Comparison of ENCODE assay signal across 9 cellular contexts in the genomic region with DNA sequence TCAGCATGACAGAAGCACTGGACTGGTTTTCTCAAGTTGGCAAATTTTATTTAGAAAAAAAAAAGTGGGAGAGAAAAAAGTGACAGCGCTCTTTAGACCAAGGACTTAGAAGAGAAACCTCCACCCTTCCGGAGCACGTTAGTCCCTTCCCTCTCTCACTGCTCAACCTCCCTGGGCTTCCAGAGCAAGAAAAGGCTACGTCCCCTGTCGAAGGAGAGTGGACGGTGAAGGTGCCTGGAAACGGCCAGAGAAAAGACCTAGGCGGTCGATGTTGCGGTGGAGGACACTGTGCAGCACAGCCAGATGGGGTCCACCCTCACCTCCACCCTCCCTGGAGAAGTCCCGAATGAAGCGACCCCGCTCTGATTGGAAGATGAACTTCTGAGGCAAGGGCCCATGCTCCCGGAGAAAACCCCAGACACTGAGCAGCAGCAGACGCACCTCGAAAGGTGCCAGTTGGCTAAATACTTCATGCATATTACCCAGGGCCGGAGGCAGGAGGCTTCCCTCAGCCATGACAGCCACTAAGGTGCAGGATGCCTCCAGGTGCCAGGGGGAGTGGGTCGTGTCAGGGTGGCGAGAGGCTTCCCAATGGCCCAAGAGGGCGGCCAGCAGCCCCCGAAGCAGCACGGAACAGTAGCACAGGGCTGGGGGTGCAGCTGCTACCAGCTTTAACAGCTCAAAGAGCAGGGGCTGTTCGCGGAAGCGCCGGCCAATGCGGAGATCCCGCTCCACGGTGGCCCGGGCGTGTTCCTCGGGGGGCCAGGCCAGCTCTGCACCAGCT. TPM values are rescaled to one million over a fixed set of nuclear protein-coding genes. Genes with fewer than 3 reads are reported as not detected.
DNase-seq lines count a peak whose midpoint lies in the region; ATAC-seq and TF ChIP-seq lines count a peak whose summit lies in the region.
"Had no signal": no experiment of that assay in that cellular context is flagged by ENCODE, and none has a peak within 500 bp of the region (broad histone marks: within the 10 kb centered on the region; RNA-seq: fewer than 3 reads in every experiment).

No MANE protein-coding gene starts in this region.

- DNase-seq in HFFc6 (no peak), COLO829 (ENCODE audit: low spot score) (no peak), SW 1271 (lab: John Stamatoyannopoulos, UW) (no peak)
- DNase-seq in stimulated activated effector memory CD8-positive, alpha-beta T cell treated with anti-CD3 and anti-CD28 coated beads, Interleukin-12 subunit alpha, Interleukin-12 subunit beta, amount 100 ng/mL, for 72 hours (ENCODE audit: low spot score in 2 of 2), result no peak

- H3K27me3 Mint-ChIP-seq in HFFc6 (ENCODE audit: insufficient read depth), result peaks cover 2% of the 10 kb centered on the region; the same call in 1 of the 2 replicates

- H3K4me3 ChIP-seq in iPS-20b (ENCODE audit: low read length), result peak overlapping the region; percentile 44; the same call in 1 of the 2 replicates

- H3K9me3 ChIP-seq in iPS-20b (ENCODE audit: insufficient read depth, low read depth, low read length), result no peaks in the 10 kb centered on the region
- H3K9me3 ChIP-seq: mucosa of descending colon had no signal

- ATAC-seq in stimulated activated effector memory CD8-positive, alpha-beta T cell treated with anti-CD3 and anti-CD28 coated beads, Interleukin-12 subunit alpha, Interleukin-12 subunit beta, amount 100 ng/mL, for 72 hours, result no peak
- no peak for ATAC-seq in GM18870 (IDR thresholded peaks at IDR 0.05; ENCODE audit: unreplicated experiment)
- ATAC-seq in GM21825 (IDR thresholded peaks at IDR 0.05; ENCODE audit: unreplicated experiment), result no peak

- H3K36me3 ChIP-seq in iPS-20b (ENCODE audit: insufficient read depth, low read depth, low read length), result peaks cover 46% of the 10 kb centered on the region

- peak overlapping the region; percentile 98 for H3K4me3 Mint-ChIP-seq in HFFc6
- H3K4me3 Mint-ChIP-seq in stimulated activated effector memory CD8-positive, alpha-beta T cell treated with anti-CD3 and anti-CD28 coated beads, Interleukin-12 subunit alpha, Interleukin-12 subunit beta, amount 100 ng/mL, for 72 hours, result peak overlapping the region; percentile 96

- no peak overlapping the region for H3K9ac ChIP-seq in iPS-20b (ENCODE audit: low read depth, low read length)

- H3K4me1 Mint-ChIP-seq in HFFc6 (ENCODE audit: low read depth), result peaks cover 17% of the 10 kb centered on the region
- H3K4me1 Mint-ChIP-seq in stimulated activated effector memory CD8-positive, alpha-beta T cell treated with anti-CD3 and anti-CD28 coated beads, Interleukin-12 subunit alpha, Interleukin-12 subunit beta, amount 100 ng/mL, for 72 hours, result peaks cover 19% of the 10 kb centered on the region

- no peaks in the 10 kb centered on the region; the same call in 1 of the 2 replicates for H3K4me1 ChIP-seq in iPS-20b (ENCODE audit: insufficient read depth, low read length)

- H3K9me3 Mint-ChIP-seq in HFFc6, result no peaks in the 10 kb centered on the region
- no peaks in the 10 kb centered on the region for H3K9me3 Mint-ChIP-seq in stimulated activated effector memory CD8-positive, alpha-beta T cell treated with anti-CD3 and anti-CD28 coated beads, Interleukin-12 subunit alpha, Interleukin-12 subunit beta, amount 100 ng/mL, for 72 hours

- peaks cover 9% of the 10 kb centered on the region for H3K36me3 Mint-ChIP-seq in HFFc6 (ENCODE audit: low read depth)
- H3K36me3 Mint-ChIP-seq in stimulated activated effector memory CD8-positive, alpha-beta T cell treated with anti-CD3 and anti-CD28 coated beads, Interleukin-12 subunit alpha, Interleukin-12 subunit beta, amount 100 ng/mL, for 72 hours, result peaks cover 77% of the 10 kb centered on the region

- H3K27ac ChIP-seq in VCaP (peak overlapping the region; percentile 91), iPS-20b (ENCODE audit: low read length) (no peak overlapping the region)

- H3K27me3 ChIP-seq in iPS-20b (ENCODE audit: insufficient read depth, low read length), result no peaks in the 10 kb centered on the region

- TF ChIP-seq CTCF in HFFc6 (IDR thresholded peaks at IDR 0.05) (no peak), VCaP (conservative IDR thresholded peaks at IDR 0.05) (no peak)

- peak overlapping the region; percentile 92 for H3K27ac Mint-ChIP-seq in HFFc6
- H3K27ac Mint-ChIP-seq in stimulated activated effector memory CD8-positive, alpha-beta T cell treated with anti-CD3 and anti-CD28 coated beads, Interleukin-12 subunit alpha, Interleukin-12 subunit beta, amount 100 ng/mL, for 72 hours, result peak overlapping the region; percentile 95

RNA-seq across cellular contexts. Expression of gene GANAB, which starts 0.6 kb away (rescaled TPM):
- 100 to 1,000 TPM; 331 to 450 (median 416) TPM for total RNA-seq in HFFc6 (2021; fragmentation: NEBNext Ultra II Directional; extraction: Animal tissue kit (Norgen Biotek cat#: 25700))

RNA-seq across cellular contexts. Expression of gene INTS5, which starts 6.1 kb away (rescaled TPM):
- total RNA-seq in HFFc6 (2021; fragmentation: NEBNext Ultra II Directional; extraction: Animal tissue kit (Norgen Biotek cat#: 25700)), result 10 to 100 TPM; 19.1 to 26.6 (median 23.3) TPM

RNA-seq across cellular contexts. Expression of gene C11orf98, which starts 18.0 kb away (rescaled TPM):
- 10 to 100 TPM; 56.1 to 74.6 (median 64.8) TPM for total RNA-seq in HFFc6 (2021; fragmentation: NEBNext Ultra II Directional; extraction: Animal tissue kit (Norgen Biotek cat#: 25700))

RNA-seq across cellular contexts. Expression of gene CSKMT, which starts 18.1 kb away (rescaled TPM):
- total RNA-seq in HFFc6 (2021; fragmentation: NEBNext Ultra II Directional; extraction: Animal tissue kit (Norgen Biotek cat#: 25700)), result 10 to 100 TPM; 12.3 to 23.6 (median 17.2) TPM

RNA-seq across cellular contexts. Expression of gene UQCC3, which starts 24.5 kb away (rescaled TPM):
- 10 to 100 TPM in 5 of 6 experiments, 1 to 10 TPM in 1; 9.8 to 14.2 (median 11.3) TPM for total RNA-seq in HFFc6 (2021; fragmentation: NEBNext Ultra II Directional; extraction: Animal tissue kit (Norgen Biotek cat#: 25700))
